22 cellular contexts compared by ENCODE assay signal in the genomic region with DNA sequence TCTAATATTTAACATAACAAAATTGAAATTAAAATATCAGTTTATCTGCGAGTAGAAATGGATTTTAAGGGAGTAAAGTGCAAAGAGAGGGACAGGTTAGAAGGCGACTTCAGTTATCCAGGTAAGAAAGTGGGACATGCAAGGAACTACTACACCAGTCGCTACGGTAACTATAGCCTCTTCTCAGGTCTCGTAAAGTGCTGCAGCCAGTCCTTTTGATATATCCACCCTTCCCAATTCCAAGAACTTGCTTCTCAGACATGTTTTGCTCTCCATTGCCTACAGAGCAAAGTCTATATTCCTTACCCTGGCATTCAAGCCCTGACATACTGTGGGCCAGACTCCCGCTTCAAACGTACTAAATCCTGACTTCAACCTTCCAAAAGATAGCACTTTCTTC. TPM values are rescaled to one million over a fixed set of nuclear protein-coding genes. Genes with fewer than 3 reads are reported as not detected.
DNase-seq lines count a peak whose midpoint lies in the region; ATAC-seq and TF ChIP-seq lines count a peak whose summit lies in the region.
"Had no signal": no experiment of that assay in that cellular context is flagged by ENCODE, and none has a peak within 500 bp of the region (broad histone marks: within the 10 kb centered on the region; RNA-seq: fewer than 3 reads in every experiment).

No MANE protein-coding gene starts in this region.

- H3K4me1 Mint-ChIP-seq in activated CD8-positive, alpha-beta memory T cell treated with anti-CD3 and anti-CD28 coated beads, Interleukin-2, amount 10 ng/mL, durations not matched to agents 7 days and 5 days = peaks cover 25% of the 10 kb centered on the region
- peaks cover 10 to 23% (median 16%) of the 10 kb centered on the region in 3 donors for H3K4me1 Mint-ChIP-seq in IgD-negative memory B cell
- H3K4me1 Mint-ChIP-seq in activated naive CD8-positive, alpha-beta T cell treated with anti-CD3 and anti-CD28 coated beads, Interleukin-2, amount 50 U/mL, for 24 hours = peaks cover 36% of the 10 kb centered on the region
- H3K4me1 Mint-ChIP-seq in glutamatergic neuron (ENCODE audit: low read depth, unreplicated experiment) = peaks cover 3% of the 10 kb centered on the region

- peak overlapping the region; percentile 9 for H3K27ac Mint-ChIP-seq in activated CD8-positive, alpha-beta memory T cell treated with anti-CD3 and anti-CD28 coated beads, Interleukin-2, amount 10 ng/mL, durations not matched to agents 7 days and 5 days
- peak overlapping the region in 1 of 3 donors; percentile 32 for H3K27ac Mint-ChIP-seq in IgD-negative memory B cell
- no peak overlapping the region for H3K27ac Mint-ChIP-seq in activated naive CD8-positive, alpha-beta T cell treated with anti-CD3 and anti-CD28 coated beads, Interleukin-2, amount 50 U/mL, for 24 hours
- no peak overlapping the region for H3K27ac Mint-ChIP-seq in glutamatergic neuron (ENCODE audit: unreplicated experiment)
- H3K27ac Mint-ChIP-seq: CD8-positive, alpha-beta T cell had no signal

- no peaks in the 10 kb centered on the region for H3K9me3 Mint-ChIP-seq in activated CD8-positive, alpha-beta memory T cell treated with anti-CD3 and anti-CD28 coated beads, Interleukin-2, amount 10 ng/mL, durations not matched to agents 7 days and 5 days (ENCODE audit: low read depth)
- H3K9me3 Mint-ChIP-seq in IgD-negative memory B cell (no peaks in the 10 kb centered on the region), glutamatergic neuron (ENCODE audit: unreplicated experiment) (peaks cover 4% of the 10 kb centered on the region)
- H3K9me3 Mint-ChIP-seq in activated naive CD8-positive, alpha-beta T cell treated with anti-CD3 and anti-CD28 coated beads, Interleukin-2, amount 50 U/mL, for 24 hours = no peaks in the 10 kb centered on the region
- H3K9me3 Mint-ChIP-seq: CD8-positive, alpha-beta T cell had no signal

- no peak overlapping the region for H3K4me3 ChIP-seq in gastrocnemius medialis
- H3K4me3 ChIP-seq: lower lobe of right lung, prostate gland, skin epidermis, vagina had no signal

- H3K36me3 ChIP-seq in gastrocnemius medialis = peaks cover 0 to 16% of the 10 kb centered on the region in 2 donors

- H3K36me3 Mint-ChIP-seq in activated CD8-positive, alpha-beta memory T cell treated with anti-CD3 and anti-CD28 coated beads, Interleukin-2, amount 10 ng/mL, durations not matched to agents 7 days and 5 days = peaks cover 36% of the 10 kb centered on the region
- H3K36me3 Mint-ChIP-seq in IgD-negative memory B cell (peaks cover 7% of the 10 kb centered on the region), glutamatergic neuron (ENCODE audit: unreplicated experiment) (no peaks in the 10 kb centered on the region)
- peaks cover 37% of the 10 kb centered on the region for H3K36me3 Mint-ChIP-seq in activated naive CD8-positive, alpha-beta T cell treated with anti-CD3 and anti-CD28 coated beads, Interleukin-2, amount 50 U/mL, for 24 hours (ENCODE audit: low read depth)

- H3K4me1 ChIP-seq in gastrocnemius medialis = peaks cover 14 to 23% of the 10 kb centered on the region in 2 donors
- H3K4me1 ChIP-seq: prostate gland had no signal

- intact Hi-C loops in gastrocnemius medialis (cut with DNase I; ENCODE audit: low total_unique reads) (no loop called here), posterior cingulate gyrus (cut with DNase I) (loop anchor here (10.0 kb wide), 2 partner anchors 331 to 641 kb away; a partner anchor contains a TSS)

- H3K27me3 ChIP-seq in gastrocnemius medialis = no peaks in the 10 kb centered on the region
- H3K27me3 ChIP-seq: vagina had no signal

- no peaks in the 10 kb centered on the region for H3K9me3 ChIP-seq in gastrocnemius medialis
- H3K9me3 ChIP-seq: lower lobe of right lung, prostate gland, SK-N-SH, vagina had no signal

- TF ChIP-seq CTCF in gastrocnemius medialis (IDR thresholded peaks at IDR 0.05 in 4 of 5, conservative IDR thresholded peaks at IDR 0.05 in 1 of 5) (no peak), glutamatergic neuron (IDR thresholded peaks at IDR 0.05; ENCODE audit: partially characterized antibody, unreplicated experiment) (no peak)

- DNase-seq in activated CD8-positive, alpha-beta memory T cell treated with anti-CD3 and anti-CD28 coated beads, Interleukin-2, amount 10 ng/mL, durations not matched to agents 7 days and 5 days = no peak
- no peak for DNase-seq in activated CD8-positive, alpha-beta memory T cell treated with anti-CD3 and anti-CD28 coated beads, Interleukin-2, amount 50 U/mL, for 48 hours
- no peak for DNase-seq in activated naive CD8-positive, alpha-beta T cell treated with anti-CD3 and anti-CD28 coated beads, Interleukin-2, amount 50 U/mL, for 24 hours
- DNase-seq in gastrocnemius medialis (no peak), glutamatergic neuron (no peak), posterior cingulate gyrus (no peak)
- DNase-seq: activated naive CD4-positive, alpha-beta T cell treated with anti-CD3 and anti-CD28 coated beads, Interleukin-2, amount 50 U/mL, for 16 hours; activated T-cell treated with anti-CD3 and anti-CD28 coated beads for 4 hours; CD8-positive, alpha-beta T cell; cortex of kidney; DMS53; lower lobe of right lung; NCI-H1930; NCI-H446; RPMI8226; SK-N-SH; stimulated activated CD4-positive, alpha-beta T cell treated with anti-CD3 and anti-CD28 coated beads, Interleukin-4, amount 100 ng/mL, for 1 hour had no signal

- peak overlapping the region in 3 of 4 donors; percentile 13 to 96 (median 46) for H3K27ac ChIP-seq in gastrocnemius medialis
- H3K27ac ChIP-seq: lower lobe of right lung, prostate gland, skin epidermis, vagina had no signal

- no peak for TF ChIP-seq POLR2A in gastrocnemius medialis (IDR thresholded peaks at IDR 0.05)

- H3K27me3 Mint-ChIP-seq in activated CD8-positive, alpha-beta memory T cell treated with anti-CD3 and anti-CD28 coated beads, Interleukin-2, amount 10 ng/mL, durations not matched to agents 7 days and 5 days = peaks cover 3% of the 10 kb centered on the region
- H3K27me3 Mint-ChIP-seq in IgD-negative memory B cell (no peaks in the 10 kb centered on the region), glutamatergic neuron (ENCODE audit: unreplicated experiment) (peaks cover 6% of the 10 kb centered on the region)
- H3K27me3 Mint-ChIP-seq in activated naive CD8-positive, alpha-beta T cell treated with anti-CD3 and anti-CD28 coated beads, Interleukin-2, amount 50 U/mL, for 24 hours = no peaks in the 10 kb centered on the region

- ATAC-seq in activated CD8-positive, alpha-beta memory T cell treated with anti-CD3 and anti-CD28 coated beads, Interleukin-2, amount 10 ng/mL, durations not matched to agents 7 days and 5 days = no peak
- ATAC-seq in activated naive CD8-positive, alpha-beta T cell treated with anti-CD3 and anti-CD28 coated beads, Interleukin-2, amount 50 U/mL, for 24 hours = no peak
- no peak for ATAC-seq in gastrocnemius medialis
- ATAC-seq in HG03280 (IDR thresholded peaks at IDR 0.05; ENCODE audit: unreplicated experiment) = no peak
- ATAC-seq: CD8-positive, alpha-beta T cell; lower lobe of right lung had no signal

- H3K4me3 Mint-ChIP-seq in activated CD8-positive, alpha-beta memory T cell treated with anti-CD3 and anti-CD28 coated beads, Interleukin-2, amount 10 ng/mL, durations not matched to agents 7 days and 5 days = no peak overlapping the region
- H3K4me3 Mint-ChIP-seq in IgD-negative memory B cell (peak overlapping the region in 3 of 4 donors; percentile 27 to 51 (median 27)), glutamatergic neuron (ENCODE audit: unreplicated experiment) (no peak overlapping the region)
- peak overlapping the region; percentile 63 for H3K4me3 Mint-ChIP-seq in activated naive CD8-positive, alpha-beta T cell treated with anti-CD3 and anti-CD28 coated beads, Interleukin-2, amount 50 U/mL, for 24 hours

- in situ Hi-C loops in gastrocnemius medialis (cut with MboI; ENCODE audit: low sequenced_read_pairs in 4 of 4) = loop anchor here (25.0 kb wide), 3 partner anchors 258 to 558 kb away; a partner anchor contains a TSS

- CTCF ChIA-PET in activated CD8-positive, alpha-beta memory T cell treated with anti-CD3 and anti-CD28 coated beads, Interleukin-2, amount 10 ng/mL, durations not matched to agents 7 days and 5 days (lab: Charles Lee) = interaction anchor here (1.0 kb wide), 1 partner anchor 130 kb away, joined by 4 read pairs; no protein-coding TSS in a partner anchor

RNA-seq across cellular contexts. Expression of a gene that starts 2.5 kb away (rescaled TPM):
- total RNA-seq in activated CD8-positive, alpha-beta memory T cell treated with anti-CD3 and anti-CD28 coated beads, Interleukin-2, amount 10 ng/mL, durations not matched to agents 7 days and 5 days = 10 to 100 TPM; 16.1 to 26.3 TPM
- 7.2 TPM for polyA plus RNA-seq in IgD-negative memory B cell
- total RNA-seq in gastrocnemius medialis = 10 to 100 TPM; 18.7 to 22.3 (median 20.1) TPM
- 24.6 TPM for total RNA-seq in glutamatergic neuron (ENCODE audit: unreplicated experiment)

RNA-seq across cellular contexts. Expression of a gene that starts 30.6 kb away (rescaled TPM):
- total RNA-seq in activated CD8-positive, alpha-beta memory T cell treated with anti-CD3 and anti-CD28 coated beads, Interleukin-2, amount 10 ng/mL, durations not matched to agents 7 days and 5 days = 1 to 10 TPM; 7.5 to 9.8 TPM
- polyA plus RNA-seq in IgD-negative memory B cell = 11.8 TPM
- 100 to 1,000 TPM; 136 to 248 (median 194) TPM for total RNA-seq in gastrocnemius medialis
- total RNA-seq in glutamatergic neuron (ENCODE audit: unreplicated experiment) = 47.2 TPM

Comparison
In these comparisons a context has a peak if more than half of its experiments do, and no peak if none do; other contexts are left out.
1. H3K4me3 Mint-ChIP-seq: peak in IgD-negative memory B cell (3 of 4) and activated naive CD8-positive, alpha-beta T cell treated with anti-CD3 and anti-CD28 coated beads, Interleukin-2, amount 50 U/mL, for 24 hours (single experiment); none in activated CD8-positive, alpha-beta memory T cell treated with anti-CD3 and anti-CD28 coated beads, Interleukin-2, amount 10 ng/mL, durations not matched to agents 7 days and 5 days (single experiment) and glutamatergic neuron (single experiment).